28 cellular contexts compared by ENCODE assay signal in genomic region chr10:19888061-19888660, GRCh38.
"Had no signal": no experiment of that assay in that cellular context is flagged by ENCODE, and none has a peak within 500 bp of the region (broad histone marks: within the 10 kb centered on the region; RNA-seq: fewer than 3 reads in every experiment).

No MANE protein-coding gene starts in this region.

- H3K27ac Mint-ChIP-seq: activated CD8-positive, alpha-beta T cell treated with anti-CD3 and anti-CD28 coated beads for 36 hours; activated naive CD8-positive, alpha-beta T cell treated with anti-CD3 and anti-CD28 coated beads, Interleukin-2, amount 50 U/mL, for 24 hours; activated T-helper 17 cell treated with anti-CD3 and anti-CD28 coated beads, Interleukin-2, amount 50 U/mL, for 72 hours had no signal

- H3K4me3 ChIP-seq: esophagus squamous epithelium, heart right ventricle, left lung, lower lobe of right lung, mucosa of descending colon, pancreas, prostate gland, testis, transverse colon had no signal

- FAIRE-seq: colon, pancreas, urothelium cell line had no signal

- H3K9me3 ChIP-seq: esophagus squamous epithelium, left lung, lower lobe of right lung, mucosa of descending colon, pancreas, prostate gland, testis, transverse colon had no signal

- H3K27me3 ChIP-seq: esophagus squamous epithelium, heart right ventricle, left lung, pancreas, testis, transverse colon had no signal

- H3K9me3 Mint-ChIP-seq: activated T-cell treated with anti-CD3 and anti-CD28 coated beads, Interleukin-2, amount 50 U/mL, for 4 hours had no signal

- H3K4me1 ChIP-seq: pancreas, prostate gland had no signal

- DNase-seq: activated CD4-positive, alpha-beta T cell treated with anti-CD3 and anti-CD28 coated beads for 1 hour; activated CD4-positive, alpha-beta T cell treated with anti-CD3 and anti-CD28 coated beads, Interleukin-2, amount 50 U/mL, for 1 hour; activated CD8-positive, alpha-beta T cell treated with anti-CD3 and anti-CD28 coated beads for 36 hours; activated gamma-delta T cell treated with Interleukin-2 at 50 U/mL for 16 hours; activated naive CD4-positive, alpha-beta T cell treated with anti-CD3 and anti-CD28 coated beads, Interleukin-2, amount 50 U/mL, for 16 hours; activated naive CD8-positive, alpha-beta T cell treated with anti-CD3 and anti-CD28 coated beads, Interleukin-2, amount 50 U/mL, for 24 hours; activated T-cell treated with anti-CD3 and anti-CD28 coated beads, Interleukin-2, amount 50 U/mL, for 4 hours; amygdala; dermis blood vessel endothelial cell; effector CD4-positive, alpha-beta T cell; esophagus squamous epithelium; foreskin melanocyte; heart right ventricle; left lung; lower lobe of right lung; mucosa of descending colon; pancreas; retina; stimulated activated CD4-positive, alpha-beta T cell treated with anti-CD3 and anti-CD28 coated beads, Interleukin-2, amount 100 ng/mL, for 48 hours; stimulated activated naive CD8-positive, alpha-beta T cell treated with anti-CD3 and anti-CD28 coated beads, Interleukin-15, Interleukin-2, amounts not matched to agents 100 U/mL and 50 U/mL, for 24 hours; T-helper 2 cell; testis; transverse colon had no signal

- ATAC-seq: activated CD8-positive, alpha-beta T cell treated with anti-CD3 and anti-CD28 coated beads for 36 hours; activated naive CD8-positive, alpha-beta T cell treated with anti-CD3 and anti-CD28 coated beads, Interleukin-2, amount 50 U/mL, for 24 hours; activated T-cell treated with anti-CD3 and anti-CD28 coated beads, Interleukin-2, amount 50 U/mL, for 4 hours; activated T-helper 17 cell treated with anti-CD3 and anti-CD28 coated beads, Interleukin-2, amount 50 U/mL, for 72 hours; heart right ventricle; left lung; lower lobe of right lung; mucosa of descending colon; pancreas; stimulated activated naive CD8-positive, alpha-beta T cell treated with anti-CD3 and anti-CD28 coated beads, Interleukin-15, Interleukin-2, amounts not matched to agents 100 U/mL and 50 U/mL, for 24 hours had no signal

- H3K36me3 ChIP-seq: esophagus squamous epithelium, heart right ventricle, left lung, lower lobe of right lung, pancreas, prostate gland, transverse colon had no signal

- H3K27ac ChIP-seq: epithelial cell of prostate, esophagus squamous epithelium, heart right ventricle, left lung, lower lobe of right lung, pancreas, prostate gland, testis, transverse colon had no signal
